12 cellular contexts compared by ENCODE assay signal in the genomic region with DNA sequence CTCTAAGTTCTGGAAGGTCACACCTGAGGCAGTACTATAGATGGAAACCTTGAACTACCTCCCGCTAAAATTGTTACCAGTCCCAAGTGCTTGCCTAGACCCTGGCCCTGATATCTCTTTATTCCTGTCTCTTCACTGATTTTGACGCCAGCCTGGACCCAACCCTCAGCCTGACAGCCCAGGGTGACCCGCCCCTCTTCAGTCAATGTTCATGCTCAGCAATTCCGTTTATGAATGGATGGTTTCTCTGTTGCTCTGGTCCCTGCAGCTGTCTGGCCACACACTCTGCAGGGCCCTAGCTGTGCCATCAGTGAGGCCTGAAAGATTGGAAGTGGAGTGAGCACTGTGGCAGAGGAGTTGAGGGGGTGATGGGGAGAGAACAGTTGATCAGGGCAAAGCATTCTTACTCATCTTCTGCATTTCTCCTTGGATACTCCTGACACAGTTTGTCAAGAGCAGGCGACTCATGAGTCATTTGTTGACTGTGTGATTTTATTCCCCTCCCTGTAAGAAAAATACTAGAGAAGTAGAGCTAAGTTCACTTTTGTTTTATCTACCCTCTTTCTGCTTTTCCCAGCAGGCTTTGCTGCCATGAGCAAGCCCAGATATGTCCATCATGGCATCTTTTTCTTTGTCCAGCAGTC. TPM values are rescaled to one million over a fixed set of nuclear protein-coding genes. Genes with fewer than 3 reads are reported as not detected.
DNase-seq lines count a peak whose midpoint lies in the region; ATAC-seq and TF ChIP-seq lines count a peak whose summit lies in the region.
"Had no signal": no experiment of that assay in that cellular context is flagged by ENCODE, and none has a peak within 500 bp of the region (broad histone marks: within the 10 kb centered on the region; RNA-seq: fewer than 3 reads in every experiment).

No MANE protein-coding gene starts in this region.

- H3K4me3 ChIP-seq in mucosa of descending colon, result no peak overlapping the region
- H3K4me3 ChIP-seq: prostate gland had no signal

- H3K36me3 ChIP-seq in mucosa of descending colon (ENCODE audit: low read depth), result no peaks in the 10 kb centered on the region
- H3K36me3 ChIP-seq: prostate gland had no signal

- no peaks in the 10 kb centered on the region for H3K9me3 ChIP-seq in mucosa of descending colon
- H3K9me3 ChIP-seq: prostate gland had no signal

- ATAC-seq in mucosa of descending colon, result peak; percentile 89

- H3K4me1 ChIP-seq in mucosa of descending colon (ENCODE audit: low read depth), result peaks cover 11% of the 10 kb centered on the region
- H3K4me1 ChIP-seq: prostate gland had no signal

- TF ChIP-seq CTCF in mucosa of descending colon (IDR thresholded peaks at IDR 0.05), result no peak

- peak; percentile 61 for DNase-seq in AG08395 (ENCODE audit: low spot score)
- peak; percentile 40 for DNase-seq in LoVo (ENCODE audit: low spot score)
- DNase-seq in dedifferentiated amniotic fluid mesenchymal stem cell (ENCODE audit: extremely low spot score), result peak; percentile 33
- DNase-seq in mucosa of descending colon, result no peak
- DNase-seq in retina, result no peak
- no peak for DNase-seq in cerebellar cortex (ENCODE audit: low spot score)
- DNase-seq in NCI-H1417 treated with DMSO at 0.1 percent for 48 hours (lab: John Stamatoyannopoulos, UW), result no peak
- no peak for DNase-seq in stimulated activated CD4-positive, alpha-beta T cell treated with anti-CD3 and anti-CD28 coated beads, Interleukin-4, amount 100 ng/mL, for 24 hours
- DNase-seq: erythroblast; NCI-H1092 treated with DMSO at 0.1 percent for 48 hours; NK-92 treated with Interleukin-12 subunit alpha and Interleukin-12 subunit beta, amount 100 ng/mL, for 24 hours had no signal

- intact Hi-C loops in mucosa of descending colon (cut with DNase I, micrococcal nuclease), result no loop called here

RNA-seq across cellular contexts. Expression of gene NPAS2, which starts 46.0 kb away (rescaled TPM):
- 10 to 100 TPM; 42.5 to 53.1 (median 46.5) TPM for total RNA-seq in mucosa of descending colon

Comparison
In these comparisons a context has a peak if more than half of its experiments do, and no peak if none do; other contexts are left out.
1. DNase-seq: peak in AG08395 (single experiment), LoVo (single experiment) and dedifferentiated amniotic fluid mesenchymal stem cell (single experiment); none in mucosa of descending colon (0 of 3), retina (single experiment), cerebellar cortex (single experiment), NCI-H1417 treated with DMSO at 0.1 percent for 48 hours (single experiment) and stimulated activated CD4-positive, alpha-beta T cell treated with anti-CD3 and anti-CD28 coated beads, Interleukin-4, amount 100 ng/mL, for 24 hours (single experiment).